Comparison of ENCODE assay signal across 10 cellular contexts in genomic region chrX:40952855-40953254, GRCh38.
A peak's percentile ranks its signal among the peaks of the same experiment; 100 is the strongest.
DNase-seq lines count a peak whose midpoint lies in the region; ATAC-seq and TF ChIP-seq lines count a peak whose summit lies in the region.
"Had no signal": no experiment of that assay in that cellular context is flagged by ENCODE, and none has a peak within 500 bp of the region (broad histone marks: within the 10 kb centered on the region; RNA-seq: fewer than 3 reads in every experiment).

No MANE protein-coding gene starts in this region.

- peak overlapping the region; percentile 45 for H3K4me3 ChIP-seq in left ventricle myocardium inferior
- H3K4me3 ChIP-seq in right atrium auricular region = no peak overlapping the region
- H3K4me3 ChIP-seq in SJSA1 = peak overlapping the region; percentile 10; the same call in 1 of the 2 replicates
- peak overlapping the region in 3 of 4 donors; percentile 8 to 31 (median 31) for H3K4me3 ChIP-seq in upper lobe of left lung
- H3K4me3 ChIP-seq: body of pancreas had no signal

- 30 to 42% methylated on average over 2 to 4 of the region's 4 CpGs for WGBS in upper lobe of left lung, 2 donors

- ATAC-seq in upper lobe of left lung (ENCODE audit: low FRiP score in 2 of 2) = no peak
- ATAC-seq in HG02884 (IDR thresholded peaks at IDR 0.05; ENCODE audit: unreplicated experiment) = no peak
- ATAC-seq: body of pancreas had no signal

- H3K27me3 ChIP-seq in left ventricle myocardium inferior (ENCODE audit: low read depth) = no peaks in the 10 kb centered on the region
- no peaks in the 10 kb centered on the region for H3K27me3 ChIP-seq in right atrium auricular region
- no peaks in the 10 kb centered on the region for H3K27me3 ChIP-seq in SJSA1 (replicated peaks)
- no peaks in the 10 kb centered on the region for H3K27me3 ChIP-seq in upper lobe of left lung
- H3K27me3 ChIP-seq: body of pancreas had no signal

- DNase-seq in left ventricle myocardium inferior = no peak
- DNase-seq in right atrium auricular region (ENCODE audit: low spot score) = no peak
- no peak for DNase-seq in SJSA1 (ENCODE audit: low read depth in 1 of 2, low spot score in 2 of 2)
- peak; percentile 5 for DNase-seq in germinal center (ENCODE audit: low spot score)
- no peak for DNase-seq in upper lobe of left lung
- DNase-seq in DMS114 treated with DMSO at 0.1 percent for 48 hours (lab: John Stamatoyannopoulos, UW; ENCODE audit: unreplicated experiment) = no peak
- DNase-seq in KG1 (lab: John Stamatoyannopoulos, UW) = no peak
- DNase-seq: NCI-H1436 treated with DMSO at 0.1 percent for 48 hours had no signal

- H3K36me3 ChIP-seq in left ventricle myocardium inferior (no peaks in the 10 kb centered on the region), right atrium auricular region (no peaks in the 10 kb centered on the region), SJSA1 (no peaks in the 10 kb centered on the region), upper lobe of left lung (no peaks in the 10 kb centered on the region)

- H3K4me1 ChIP-seq in left ventricle myocardium inferior (no peaks in the 10 kb centered on the region), right atrium auricular region (no peaks in the 10 kb centered on the region), SJSA1 (replicated peaks) (no peaks in the 10 kb centered on the region), upper lobe of left lung (no peaks in the 10 kb centered on the region)
- H3K4me1 ChIP-seq: body of pancreas had no signal

- no peak overlapping the region for H3K27ac ChIP-seq in left ventricle myocardium inferior (replicated peaks)
- no peak overlapping the region for H3K27ac ChIP-seq in right atrium auricular region
- H3K27ac ChIP-seq in SJSA1 = no peak overlapping the region
- peak overlapping the region in 2 of 4 donors; percentile 21 to 24 for H3K27ac ChIP-seq in upper lobe of left lung

- H3K9me3 ChIP-seq in left ventricle myocardium inferior (replicated peaks) = no peaks in the 10 kb centered on the region
- no peaks in the 10 kb centered on the region for H3K9me3 ChIP-seq in right atrium auricular region
- no peaks in the 10 kb centered on the region for H3K9me3 ChIP-seq in SJSA1 (replicated peaks)
- H3K9me3 ChIP-seq in upper lobe of left lung = no peaks in the 10 kb centered on the region
- H3K9me3 ChIP-seq: body of pancreas had no signal

- no peak for TF ChIP-seq POLR2A in upper lobe of left lung (IDR thresholded peaks at IDR 0.05)

- TF ChIP-seq CTCF in left ventricle myocardium inferior (IDR thresholded peaks at IDR 0.05; ENCODE audit: borderline replicate concordance) = no peak
- TF ChIP-seq CTCF in right atrium auricular region (IDR thresholded peaks at IDR 0.05) = no peak
- no peak for TF ChIP-seq CTCF in upper lobe of left lung (IDR thresholded peaks at IDR 0.05)

- no peak for TF ChIP-seq EP300 in upper lobe of left lung (IDR thresholded peaks at IDR 0.05)

- intact Hi-C loops in left ventricle myocardium inferior (cut with micrococcal nuclease) = no loop called here

Comparison
In these comparisons a context has a peak if more than half of its experiments do, and no peak if none do; other contexts are left out.
1. H3K4me3 ChIP-seq: peak in left ventricle myocardium inferior (single experiment), SJSA1 (single experiment) and upper lobe of left lung (3 of 4); none in right atrium auricular region (0 of 2).